Comparison of ENCODE assay signal across 2 cellular contexts in the genomic region with DNA sequence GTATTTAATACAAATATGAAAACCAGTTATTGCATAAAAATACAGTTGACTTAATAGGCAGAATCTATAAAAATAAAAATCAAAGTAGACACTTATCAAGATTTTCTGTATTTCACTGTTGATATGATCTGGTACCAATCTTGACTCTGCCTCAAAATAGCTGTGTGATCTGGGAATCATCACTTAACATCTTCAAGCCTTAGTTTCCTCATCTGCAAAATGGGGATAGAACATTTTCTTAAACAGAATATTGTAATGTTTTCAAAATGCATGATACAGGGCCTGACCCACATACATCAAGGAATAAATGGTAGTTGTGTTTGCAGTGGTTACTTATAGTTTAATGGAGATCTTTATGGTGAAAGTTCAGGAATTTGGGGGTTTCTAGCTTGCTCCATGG.
TF ChIP-seq lines count a peak whose summit lies in the region.

No MANE protein-coding gene starts in this region.

TF ChIP-seq in K562, 482 proteins besides CTCF, POLR2A, EP300 and RAD21:
- TF ChIP-seq RBM25 (IDR thresholded peaks at IDR 0.05; ENCODE audit: low read depth, low read length, severe bottlenecking), result peak; percentile 51

TF ChIP-seq in HepG2, 621 proteins besides CTCF, POLR2A, EP300 and RAD21:
- TF ChIP-seq ZNF629 (CRISPR knock-in tag; conservative IDR thresholded peaks at IDR 0.05), result peak; percentile 75
- peak; percentile 58; the same call in 1 of the 2 replicates for TF ChIP-seq CHD4 (IDR thresholded peaks at IDR 0.05; ENCODE audit: borderline replicate concordance, low read length)
